ENCODE assay signal across 19 cellular contexts in genomic region chr6:100342830-100343229, GRCh38.
A peak's percentile ranks its signal among the peaks of the same experiment; 100 is the strongest.
DNase-seq lines count a peak whose midpoint lies in the region; ATAC-seq and TF ChIP-seq lines count a peak whose summit lies in the region.
"Had no signal": no experiment of that assay in that cellular context is flagged by ENCODE, and none has a peak within 500 bp of the region (broad histone marks: within the 10 kb centered on the region; RNA-seq: fewer than 3 reads in every experiment).

No MANE protein-coding gene starts in this region.

- H3K9me3 Mint-ChIP-seq in osteocyte (ENCODE audit: unreplicated experiment) = peaks cover 10% of the 10 kb centered on the region

- H3K4me3 Mint-ChIP-seq in osteocyte (ENCODE audit: unreplicated experiment) = no peak overlapping the region

- peak overlapping the region; percentile 87 for H3K27ac Mint-ChIP-seq in osteocyte (ENCODE audit: unreplicated experiment)

- no peaks in the 10 kb centered on the region for H3K27me3 Mint-ChIP-seq in osteocyte (ENCODE audit: unreplicated experiment)

- H3K36me3 Mint-ChIP-seq in osteocyte (ENCODE audit: unreplicated experiment) = peaks cover 6% of the 10 kb centered on the region

- H3K4me1 Mint-ChIP-seq in osteocyte (ENCODE audit: unreplicated experiment) = peaks cover 59% of the 10 kb centered on the region

- TF ChIP-seq CTCF in osteocyte (IDR thresholded peaks at IDR 0.05) = no peak

- intact Hi-C loops in sciatic nerve (cut with DNase I) = no loop called here

- ATAC-seq in sciatic nerve = no peak
- no peak for ATAC-seq in GM18873 (IDR thresholded peaks at IDR 0.05; ENCODE audit: low FRiP score, unreplicated experiment)
- ATAC-seq: left lobe of liver, mucosa of descending colon had no signal

- peak; percentile 93 for DNase-seq in EH (ENCODE audit: low read depth)
- DNase-seq in RPMI7951 (ENCODE audit: low read depth) = peak; percentile 50
- DNase-seq in dermis blood vessel endothelial cell = peak; percentile 66
- DNase-seq in osteocyte (ENCODE audit: extremely low spot score, unreplicated experiment) = no peak
- DNase-seq in sciatic nerve (ENCODE audit: low spot score) = no peak
- no peak for DNase-seq in NCI-H82 (lab: John Stamatoyannopoulos, UW)
- no peak for DNase-seq in iPS-NIHi11 (ENCODE audit: low spot score)
- DNase-seq: activated CD4-positive, alpha-beta T cell treated with anti-CD3 and anti-CD28 coated beads for 48 hours; activated naive CD4-positive, alpha-beta T cell treated with anti-CD3 and anti-CD28 coated beads, Interleukin-2, amount 50 U/mL, for 16 hours; effector memory CD4-positive, alpha-beta T cell; GF-D8; KG1; mucosa of descending colon; NCI-H1105 treated with DMSO at 0.1 percent for 48 hours; nucleus accumbens; sigmoid colon; uterus had no signal

Comparison
In these comparisons a context has a peak if more than half of its experiments do, and no peak if none do; other contexts are left out.
1. DNase-seq: peak in EH (single experiment), RPMI7951 (single experiment) and dermis blood vessel endothelial cell (single experiment); none in osteocyte (single experiment), sciatic nerve (single experiment), NCI-H82 (single experiment) and iPS-NIHi11 (single experiment).